20 cellular contexts compared by ENCODE assay signal in the genomic region with DNA sequence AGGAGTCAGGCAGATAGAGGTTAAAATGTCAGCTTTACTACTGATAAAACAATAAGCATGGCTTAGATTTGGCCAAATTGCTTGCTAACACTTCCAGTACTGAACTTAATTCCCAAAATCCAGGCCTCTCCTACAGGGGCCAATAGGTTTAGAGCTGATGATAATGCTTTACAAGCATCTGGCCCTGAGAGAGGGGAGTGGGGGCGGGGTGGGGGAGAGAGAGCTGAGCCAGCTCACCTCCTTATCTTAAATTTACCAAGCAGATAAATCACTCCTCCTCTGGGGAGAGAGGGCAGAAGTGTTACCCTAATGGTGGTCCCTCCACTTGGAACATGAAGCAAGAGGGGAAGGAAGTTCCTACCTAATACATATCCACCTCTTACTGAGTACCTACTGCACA.
"Had no signal": no experiment of that assay in that cellular context is flagged by ENCODE, and none has a peak within 500 bp of the region (broad histone marks: within the 10 kb centered on the region; RNA-seq: fewer than 3 reads in every experiment).

No MANE protein-coding gene starts in this region.

- H3K27me3 ChIP-seq: SJSA1 had no signal

- H3K27ac ChIP-seq: HL-60, KMS-11, SJSA1, SK-N-MC had no signal

- H3K36me3 ChIP-seq: SJSA1 had no signal

- H3K9ac ChIP-seq: KMS-11 had no signal

- H3K4me3 ChIP-seq: K562, SJSA1, SK-N-MC had no signal

- H3K4me2 ChIP-seq: KMS-11 had no signal

- DNase-seq: Kasumi-1, MV-4-11, NCI-H1048, NCI-H1105, NCI-H1417, NCI-H1436 treated with DMSO at 0.1 percent for 48 hours, NCI-H1694, NCI-H187 treated with DMSO at 0.1 percent for 48 hours, NCI-H2029 treated with DMSO at 0.1 percent for 48 hours, NCI-H2171 treated with DMSO at 0.1 percent for 48 hours, NCI-H2227 treated with DMSO at 0.1 percent for 48 hours, NCI-H526, Right ventricle myocardium superior, RPMI8226, SIG-M5 had no signal

- ATAC-seq: K562 had no signal

- H3K9me3 ChIP-seq: SJSA1 had no signal
